ENCODE assay signal across 12 cellular contexts in genomic region chr2:197455428-197455827, GRCh38. TPM values are rescaled to one million over a fixed set of nuclear protein-coding genes. Genes with fewer than 3 reads are reported as not detected.
A peak's percentile ranks its signal among the peaks of the same experiment; 100 is the strongest.
DNase-seq lines count a peak whose midpoint lies in the region; ATAC-seq and TF ChIP-seq lines count a peak whose summit lies in the region.
"Had no signal": no experiment of that assay in that cellular context is flagged by ENCODE, and none has a peak within 500 bp of the region (broad histone marks: within the 10 kb centered on the region; RNA-seq: fewer than 3 reads in every experiment).

No MANE protein-coding gene starts in this region.

- H3K4me2 ChIP-seq in smooth muscle cell = peak overlapping the region; percentile 92

- peaks cover 55% of the 10 kb centered on the region for H3K36me3 Mint-ChIP-seq in activated T-cell treated with anti-CD3 and anti-CD28 coated beads, Interleukin-2, amount 50 U/mL, for 24 hours (ENCODE audit: low read depth)
- peaks cover 8% of the 10 kb centered on the region for H3K36me3 Mint-ChIP-seq in T-helper 17 cell (ENCODE audit: low read depth)

- H3K27ac Mint-ChIP-seq in activated T-cell treated with anti-CD3 and anti-CD28 coated beads, Interleukin-2, amount 50 U/mL, for 24 hours = peak overlapping the region; percentile 77
- peak overlapping the region; percentile 56 for H3K27ac Mint-ChIP-seq in T-helper 17 cell

- no peaks in the 10 kb centered on the region for H3K9me3 Mint-ChIP-seq in activated T-cell treated with anti-CD3 and anti-CD28 coated beads, Interleukin-2, amount 50 U/mL, for 24 hours

- no peak overlapping the region for H3K9ac ChIP-seq in smooth muscle cell (ENCODE audit: low read depth)

- no peak for TF ChIP-seq CTCF in fibroblast of the aortic adventitia (IDR thresholded peaks at IDR 0.05; ENCODE audit: insufficient read depth, low read length)
- TF ChIP-seq CTCF in smooth muscle cell (IDR thresholded peaks at IDR 0.05; ENCODE audit: borderline replicate concordance, insufficient read depth, poor library complexity, severe bottlenecking) = no peak

- 96% methylated on average over 1 of the region's 1 CpG for WGBS in smooth muscle cell (ENCODE audit: low lambda C conversion rate)

- H3K79me2 ChIP-seq in smooth muscle cell (ENCODE audit: low read depth) = peaks cover 66% of the 10 kb centered on the region

- no peaks in the 10 kb centered on the region for H3F3A ChIP-seq in smooth muscle cell (ENCODE audit: low read depth)

- H3K4me3 Mint-ChIP-seq in activated T-cell treated with anti-CD3 and anti-CD28 coated beads, Interleukin-2, amount 50 U/mL, for 24 hours = peak overlapping the region; percentile 47
- peak overlapping the region; percentile 59 for H3K4me3 Mint-ChIP-seq in T-helper 17 cell

- H3K36me3 ChIP-seq in smooth muscle cell (ENCODE audit: low read depth) = peaks cover 7% of the 10 kb centered on the region

- H3K27me3 Mint-ChIP-seq in activated T-cell treated with anti-CD3 and anti-CD28 coated beads, Interleukin-2, amount 50 U/mL, for 24 hours = no peaks in the 10 kb centered on the region
- H3K27me3 Mint-ChIP-seq in T-helper 17 cell = no peaks in the 10 kb centered on the region

- H3K4me1 ChIP-seq in smooth muscle cell (ENCODE audit: low read depth) = peaks cover 11% of the 10 kb centered on the region

- H2AFZ ChIP-seq in smooth muscle cell (ENCODE audit: low read depth) = no peak overlapping the region

- peaks cover 60% of the 10 kb centered on the region for H3K4me1 Mint-ChIP-seq in activated T-cell treated with anti-CD3 and anti-CD28 coated beads, Interleukin-2, amount 50 U/mL, for 24 hours (ENCODE audit: low read depth)
- peaks cover 32% of the 10 kb centered on the region for H3K4me1 Mint-ChIP-seq in T-helper 17 cell

- H3K4me3 ChIP-seq in fibroblast of the aortic adventitia (ENCODE audit: low read depth, low read length) (peak overlapping the region; percentile 98), smooth muscle cell (peak overlapping the region; percentile 91)

- no peak overlapping the region for H3K27ac ChIP-seq in smooth muscle cell (ENCODE audit: low read depth)
- H3K27ac ChIP-seq: upper lobe of right lung had no signal

- no peak for DNase-seq in activated T-cell treated with anti-CD3 and anti-CD28 coated beads, Interleukin-2, amount 50 U/mL, for 24 hours
- no peak for DNase-seq in activated T-cell treated with anti-CD3 and anti-CD28 coated beads for 4 hours
- no peak for DNase-seq in T-helper 17 cell
- no peak for DNase-seq in fibroblast of the aortic adventitia (ENCODE audit: low read depth)
- no peak for DNase-seq in smooth muscle cell (lab: John Stamatoyannopoulos, UW; ENCODE audit: unreplicated experiment)
- no peak for DNase-seq in AML-193 (lab: John Stamatoyannopoulos, UW)
- DNase-seq in ureter (ENCODE audit: low spot score) = no peak
- no peak for DNase-seq in RKO (ENCODE audit: low spot score)
- DNase-seq: left colon, NCI-H1048, NCI-H446 treated with DMSO at 0.1 percent for 48 hours, upper lobe of right lung had no signal

- ATAC-seq in T-helper 17 cell = no peak
- ATAC-seq: left colon, upper lobe of right lung had no signal

- H3K27me3 ChIP-seq in smooth muscle cell (ENCODE audit: low read depth) = no peaks in the 10 kb centered on the region
- H3K27me3 ChIP-seq: upper lobe of right lung had no signal

- H3K9me3 ChIP-seq in T-helper 17 cell (ENCODE audit: control insufficient read depth, low read length, poor library complexity, severe bottlenecking) = no peaks in the 10 kb centered on the region
- no peaks in the 10 kb centered on the region for H3K9me3 ChIP-seq in smooth muscle cell (replicated peaks; ENCODE audit: low read depth)
- H3K9me3 ChIP-seq: upper lobe of right lung had no signal

- peaks cover 67% of the 10 kb centered on the region for H4K20me1 ChIP-seq in smooth muscle cell (ENCODE audit: low read depth)

RNA-seq across cellular contexts. Expression of gene COQ10B, which starts 2.1 kb away (rescaled TPM):
- total RNA-seq in T-helper 17 cell (10 to 100 TPM; 50.8 to 54.9 TPM), fibroblast of the aortic adventitia (ENCODE audit: low replicate concordance) (34.6 and 56.6 TPM in 2 replicates), smooth muscle cell (50.6 and 74.0 TPM in 2 replicates), ureter (23.0 TPM)
- polyA plus RNA-seq in smooth muscle cell = 52.4 and 61.5 TPM in 2 replicates

RNA-seq across cellular contexts. Expression of gene SF3B1, which starts 20.6 kb away (rescaled TPM):
- total RNA-seq in T-helper 17 cell (100 to 1,000 TPM; 454 to 510 TPM), fibroblast of the aortic adventitia (ENCODE audit: low replicate concordance) (243 and 314 TPM in 2 replicates), smooth muscle cell (729 and 781 TPM in 2 replicates), ureter (313 TPM)
- polyA plus RNA-seq in smooth muscle cell = 192 and 193 TPM in 2 replicates

RNA-seq across cellular contexts. Expression of gene HSPD1, which starts 44.2 kb away (rescaled TPM):
- total RNA-seq in T-helper 17 cell (100 to 1,000 TPM; 161 to 182 TPM), fibroblast of the aortic adventitia (ENCODE audit: low replicate concordance) (158 and 302 TPM in 2 replicates), smooth muscle cell (139 and 145 TPM in 2 replicates), ureter (201 TPM)
- 142 and 152 TPM in 2 replicates for polyA plus RNA-seq in smooth muscle cell

RNA-seq across cellular contexts. Expression of gene HSPE1, which starts 44.8 kb away (rescaled TPM):
- 10 to 100 TPM; 61.3 to 74.6 TPM for total RNA-seq in T-helper 17 cell
- total RNA-seq in fibroblast of the aortic adventitia (ENCODE audit: low replicate concordance) = 66.3 and 98.5 TPM in 2 replicates
- total RNA-seq in smooth muscle cell = 116 and 132 TPM in 2 replicates
- polyA plus RNA-seq in smooth muscle cell = 158 and 174 TPM in 2 replicates
- 101 TPM for total RNA-seq in ureter
